In the genomic region with DNA sequence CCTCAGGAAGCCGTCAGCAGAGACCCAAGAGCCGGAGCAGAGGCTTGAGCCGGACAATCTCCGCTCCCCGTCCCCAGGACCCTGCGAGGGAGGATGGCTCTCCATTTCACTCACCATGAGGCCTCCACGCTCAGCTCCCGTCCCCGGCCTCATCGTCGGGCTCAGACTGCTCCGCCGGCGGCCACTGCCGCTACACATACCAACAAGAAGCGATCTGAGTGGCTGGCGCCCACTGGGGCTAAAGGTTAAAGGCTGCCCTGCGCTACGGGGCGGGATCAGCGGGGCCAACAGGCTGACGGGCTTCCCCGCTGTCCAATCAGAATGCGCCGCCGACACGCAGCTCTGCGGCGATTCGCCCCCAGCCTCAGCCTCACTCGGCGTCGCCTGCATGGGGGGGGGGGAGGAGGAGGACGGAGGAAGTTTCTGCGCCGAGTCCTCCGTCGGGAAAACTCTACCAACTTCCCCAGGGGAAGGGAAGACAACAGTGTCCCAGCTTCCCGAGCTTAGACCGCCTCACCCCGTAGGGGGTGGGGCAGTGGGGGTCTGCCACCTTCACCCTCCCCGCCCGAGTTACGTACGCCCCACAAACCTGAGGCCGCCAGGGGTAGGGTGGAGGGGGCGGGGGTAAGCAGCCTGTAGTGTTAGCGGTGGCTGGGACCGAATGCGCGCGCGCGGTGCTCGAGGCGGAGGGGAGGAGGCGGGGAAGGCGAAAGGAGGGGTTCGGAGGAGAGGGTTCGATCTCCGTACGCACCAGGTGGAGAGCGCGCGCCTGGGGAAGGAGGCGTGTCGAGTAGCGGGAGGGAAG, we compare ENCODE assay signal across 1 cellular context.
TF ChIP-seq lines count a peak whose summit lies in the region.

A gene (minus strand): TSS at position 220 of the 805 bp plus-strand sequence. CDS start 22 bp downstream, at position 198.

TF ChIP-seq in HepG2, 621 proteins besides CTCF, POLR2A, EP300 and RAD21 (continued from another document and continues in another):
- TF ChIP-seq, protein P1, sequence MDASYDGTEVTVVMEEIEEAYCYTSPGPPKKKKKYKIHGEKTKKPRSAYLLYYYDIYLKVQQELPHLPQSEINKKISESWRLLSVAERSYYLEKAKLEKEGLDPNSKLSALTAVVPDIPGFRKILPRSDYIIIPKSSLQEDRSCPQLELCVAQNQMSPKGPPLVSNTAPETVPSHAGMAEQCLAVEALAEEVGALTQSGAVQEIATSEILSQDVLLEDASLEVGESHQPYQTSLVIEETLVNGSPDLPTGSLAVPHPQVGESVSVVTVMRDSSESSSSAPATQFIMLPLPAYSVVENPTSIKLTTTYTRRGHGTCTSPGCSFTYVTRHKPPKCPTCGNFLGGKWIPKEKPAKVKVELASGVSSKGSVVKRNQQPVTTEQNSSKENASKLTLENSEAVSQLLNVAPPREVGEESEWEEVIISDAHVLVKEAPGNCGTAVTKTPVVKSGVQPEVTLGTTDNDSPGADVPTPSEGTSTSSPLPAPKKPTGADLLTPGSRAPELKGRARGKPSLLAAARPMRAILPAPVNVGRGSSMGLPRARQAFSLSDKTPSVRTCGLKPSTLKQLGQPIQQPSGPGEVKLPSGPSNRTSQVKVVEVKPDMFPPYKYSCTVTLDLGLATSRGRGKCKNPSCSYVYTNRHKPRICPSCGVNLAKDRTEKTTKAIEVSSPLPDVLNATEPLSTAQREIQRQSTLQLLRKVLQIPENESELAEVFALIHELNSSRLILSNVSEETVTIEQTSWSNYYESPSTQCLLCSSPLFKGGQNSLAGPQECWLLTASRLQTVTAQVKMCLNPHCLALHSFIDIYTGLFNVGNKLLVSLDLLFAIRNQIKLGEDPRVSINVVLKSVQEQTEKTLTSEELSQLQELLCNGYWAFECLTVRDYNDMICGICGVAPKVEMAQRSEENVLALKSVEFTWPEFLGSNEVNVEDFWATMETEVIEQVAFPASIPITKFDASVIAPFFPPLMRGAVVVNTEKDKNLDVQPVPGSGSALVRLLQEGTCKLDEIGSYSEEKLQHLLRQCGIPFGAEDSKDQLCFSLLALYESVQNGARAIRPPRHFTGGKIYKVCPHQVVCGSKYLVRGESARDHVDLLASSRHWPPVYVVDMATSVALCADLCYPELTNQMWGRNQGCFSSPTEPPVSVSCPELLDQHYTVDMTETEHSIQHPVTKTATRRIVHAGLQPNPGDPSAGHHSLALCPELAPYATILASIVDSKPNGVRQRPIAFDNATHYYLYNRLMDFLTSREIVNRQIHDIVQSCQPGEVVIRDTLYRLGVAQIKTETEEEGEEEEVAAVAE (CRISPR knock-in tag; IDR thresholded peaks at IDR 0.05; ENCODE audit: borderline replicate concordance): peak; percentile 100
- TF ChIP-seq, protein P2, sequence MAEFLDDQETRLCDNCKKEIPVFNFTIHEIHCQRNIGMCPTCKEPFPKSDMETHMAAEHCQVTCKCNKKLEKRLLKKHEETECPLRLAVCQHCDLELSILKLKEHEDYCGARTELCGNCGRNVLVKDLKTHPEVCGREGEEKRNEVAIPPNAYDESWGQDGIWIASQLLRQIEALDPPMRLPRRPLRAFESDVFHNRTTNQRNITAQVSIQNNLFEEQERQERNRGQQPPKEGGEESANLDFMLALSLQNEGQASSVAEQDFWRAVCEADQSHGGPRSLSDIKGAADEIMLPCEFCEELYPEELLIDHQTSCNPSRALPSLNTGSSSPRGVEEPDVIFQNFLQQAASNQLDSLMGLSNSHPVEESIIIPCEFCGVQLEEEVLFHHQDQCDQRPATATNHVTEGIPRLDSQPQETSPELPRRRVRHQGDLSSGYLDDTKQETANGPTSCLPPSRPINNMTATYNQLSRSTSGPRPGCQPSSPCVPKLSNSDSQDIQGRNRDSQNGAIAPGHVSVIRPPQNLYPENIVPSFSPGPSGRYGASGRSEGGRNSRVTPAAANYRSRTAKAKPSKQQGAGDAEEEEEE (CRISPR knock-in tag; IDR thresholded peaks at IDR 0.05; ENCODE audit: borderline replicate concordance): no peak; the same call in 1 of the 2 replicates
- no peak; the same call in 1 of the 2 replicates for TF ChIP-seq RARA (CRISPR knock-in tag; IDR thresholded peaks at IDR 0.05)
- TF ChIP-seq NR1H2 (CRISPR knock-in tag; IDR thresholded peaks at IDR 0.05; ENCODE audit: borderline replicate concordance, low read depth): peak; percentile 14
- TF ChIP-seq RFXAP (CRISPR knock-in tag; IDR thresholded peaks at IDR 0.05; ENCODE audit: borderline replicate concordance): peak; percentile 66
- TF ChIP-seq ZNF598 (CRISPR knock-in tag; IDR thresholded peaks at IDR 0.05; ENCODE audit: borderline replicate concordance): no peak; the same call in 1 of the 2 replicates
- peak; percentile 86 for TF ChIP-seq TARDBP (CRISPR knock-in tag; IDR thresholded peaks at IDR 0.05)
- TF ChIP-seq ZNF121 (CRISPR knock-in tag; IDR thresholded peaks at IDR 0.05): no peak
- TF ChIP-seq, protein P3, sequence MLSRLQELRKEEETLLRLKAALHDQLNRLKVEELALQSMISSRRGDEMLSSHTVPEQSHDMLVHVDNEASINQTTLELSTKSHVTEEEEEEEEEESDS (CRISPR knock-in tag; IDR thresholded peaks at IDR 0.05; ENCODE audit: borderline replicate concordance): peak; percentile 17; the same call in 1 of the 2 replicates
- TF ChIP-seq CEBPG (CRISPR knock-in tag; IDR thresholded peaks at IDR 0.05): 0 out of 2 replicates have a peak, but pooled peaks have one; percentile 3
- TF ChIP-seq, protein P4, sequence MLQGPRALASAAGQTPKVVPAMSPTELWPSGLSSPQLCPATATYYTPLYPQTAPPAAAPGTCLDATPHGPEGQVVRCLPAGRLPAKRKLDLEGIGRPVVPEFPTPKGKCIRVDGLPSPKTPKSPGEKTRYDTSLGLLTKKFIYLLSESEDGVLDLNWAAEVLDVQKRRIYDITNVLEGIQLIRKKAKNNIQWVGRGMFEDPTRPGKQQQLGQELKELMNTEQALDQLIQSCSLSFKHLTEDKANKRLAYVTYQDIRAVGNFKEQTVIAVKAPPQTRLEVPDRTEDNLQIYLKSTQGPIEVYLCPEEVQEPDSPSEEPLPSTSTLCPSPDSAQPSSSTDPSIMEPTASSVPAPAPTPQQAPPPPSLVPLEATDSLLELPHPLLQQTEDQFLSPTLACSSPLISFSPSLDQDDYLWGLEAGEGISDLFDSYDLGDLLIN (CRISPR knock-in tag; IDR thresholded peaks at IDR 0.05; ENCODE audit: borderline replicate concordance): peak; percentile 92; the same call in 1 of the 2 replicates
- peak; percentile 90 for TF ChIP-seq RBM39 (IDR thresholded peaks at IDR 0.05; ENCODE audit: low read depth, low read length, poor library complexity, severe bottlenecking)
- TF ChIP-seq ZKSCAN5 (CRISPR knock-in tag; IDR thresholded peaks at IDR 0.05): peak; percentile 3; the same call in 1 of the 2 replicates
- TF ChIP-seq, protein P5, sequence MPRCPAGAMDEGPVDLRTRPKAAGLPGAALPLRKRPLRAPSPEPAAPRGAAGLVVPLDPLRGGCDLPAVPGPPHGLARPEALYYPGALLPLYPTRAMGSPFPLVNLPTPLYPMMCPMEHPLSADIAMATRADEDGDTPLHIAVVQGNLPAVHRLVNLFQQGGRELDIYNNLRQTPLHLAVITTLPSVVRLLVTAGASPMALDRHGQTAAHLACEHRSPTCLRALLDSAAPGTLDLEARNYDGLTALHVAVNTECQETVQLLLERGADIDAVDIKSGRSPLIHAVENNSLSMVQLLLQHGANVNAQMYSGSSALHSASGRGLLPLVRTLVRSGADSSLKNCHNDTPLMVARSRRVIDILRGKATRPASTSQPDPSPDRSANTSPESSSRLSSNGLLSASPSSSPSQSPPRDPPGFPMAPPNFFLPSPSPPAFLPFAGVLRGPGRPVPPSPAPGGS (CRISPR knock-in tag; IDR thresholded peaks at IDR 0.05): peak; percentile 88
- peak; percentile 7; the same call in 1 of the 2 replicates for TF ChIP-seq SIN3B (IDR thresholded peaks at IDR 0.05; ENCODE audit: low read length)
- TF ChIP-seq, protein P6, sequence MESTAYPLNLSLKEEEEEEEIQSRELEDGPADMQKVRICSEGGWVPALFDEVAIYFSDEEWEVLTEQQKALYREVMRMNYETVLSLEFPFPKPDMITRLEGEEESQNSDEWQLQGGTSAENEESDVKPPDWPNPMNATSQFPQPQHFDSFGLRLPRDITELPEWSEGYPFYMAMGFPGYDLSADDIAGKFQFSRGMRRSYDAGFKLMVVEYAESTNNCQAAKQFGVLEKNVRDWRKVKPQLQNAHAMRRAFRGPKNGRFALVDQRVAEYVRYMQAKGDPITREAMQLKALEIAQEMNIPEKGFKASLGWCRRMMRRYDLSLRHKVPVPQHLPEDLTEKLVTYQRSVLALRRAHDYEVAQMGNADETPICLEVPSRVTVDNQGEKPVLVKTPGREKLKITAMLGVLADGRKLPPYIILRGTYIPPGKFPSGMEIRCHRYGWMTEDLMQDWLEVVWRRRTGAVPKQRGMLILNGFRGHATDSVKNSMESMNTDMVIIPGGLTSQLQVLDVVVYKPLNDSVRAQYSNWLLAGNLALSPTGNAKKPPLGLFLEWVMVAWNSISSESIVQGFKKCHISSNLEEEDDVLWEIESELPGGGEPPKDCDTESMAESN (CRISPR knock-in tag; conservative IDR thresholded peaks at IDR 0.05): peak; percentile 8
- TF ChIP-seq, protein P7, sequence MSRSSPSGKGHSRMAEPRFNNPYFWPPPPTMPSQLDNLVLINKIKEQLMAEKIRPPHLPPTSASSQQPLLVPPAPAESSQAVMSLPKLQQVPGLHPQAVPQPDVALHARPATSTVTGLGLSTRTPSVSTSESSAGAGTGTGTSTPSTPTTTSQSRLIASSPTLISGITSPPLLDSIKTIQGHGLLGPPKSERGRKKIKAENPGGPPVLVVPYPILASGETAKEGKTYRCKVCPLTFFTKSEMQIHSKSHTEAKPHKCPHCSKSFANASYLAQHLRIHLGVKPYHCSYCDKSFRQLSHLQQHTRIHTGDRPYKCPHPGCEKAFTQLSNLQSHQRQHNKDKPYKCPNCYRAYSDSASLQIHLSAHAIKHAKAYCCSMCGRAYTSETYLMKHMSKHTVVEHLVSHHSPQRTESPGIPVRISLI (CRISPR knock-in tag; IDR thresholded peaks at IDR 0.05; ENCODE audit: borderline replicate concordance): peak; percentile 69; the same call in 1 of the 2 replicates
- TF ChIP-seq HOXD1 (CRISPR knock-in tag; IDR thresholded peaks at IDR 0.05): 0 out of 2 replicates have a peak, but pooled peaks have one; percentile 0
- peak; percentile 72; the same call in 1 of the 2 replicates for TF ChIP-seq ERF (CRISPR knock-in tag; IDR thresholded peaks at IDR 0.05)
- TF ChIP-seq, protein P8, sequence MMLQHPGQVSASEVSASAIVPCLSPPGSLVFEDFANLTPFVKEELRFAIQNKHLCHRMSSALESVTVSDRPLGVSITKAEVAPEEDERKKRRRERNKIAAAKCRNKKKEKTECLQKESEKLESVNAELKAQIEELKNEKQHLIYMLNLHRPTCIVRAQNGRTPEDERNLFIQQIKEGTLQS (CRISPR knock-in tag; IDR thresholded peaks at IDR 0.05): no peak
- TF ChIP-seq NFKBIZ (CRISPR knock-in tag; IDR thresholded peaks at IDR 0.05): peak; percentile 36; the same call in 1 of the 2 replicates
- TF ChIP-seq HNRNPH1 (optimal IDR thresholded peaks at IDR 0.05; ENCODE audit: low read depth, low read length): peak; percentile 96
- peak; percentile 72; the same call in 1 of the 2 replicates for TF ChIP-seq ZNF724P (CRISPR knock-in tag; IDR thresholded peaks at IDR 0.05; ENCODE audit: borderline replicate concordance)
- TF ChIP-seq ZNF614 (CRISPR knock-in tag; IDR thresholded peaks at IDR 0.05; ENCODE audit: borderline replicate concordance): no peak
- TF ChIP-seq, protein P9, sequence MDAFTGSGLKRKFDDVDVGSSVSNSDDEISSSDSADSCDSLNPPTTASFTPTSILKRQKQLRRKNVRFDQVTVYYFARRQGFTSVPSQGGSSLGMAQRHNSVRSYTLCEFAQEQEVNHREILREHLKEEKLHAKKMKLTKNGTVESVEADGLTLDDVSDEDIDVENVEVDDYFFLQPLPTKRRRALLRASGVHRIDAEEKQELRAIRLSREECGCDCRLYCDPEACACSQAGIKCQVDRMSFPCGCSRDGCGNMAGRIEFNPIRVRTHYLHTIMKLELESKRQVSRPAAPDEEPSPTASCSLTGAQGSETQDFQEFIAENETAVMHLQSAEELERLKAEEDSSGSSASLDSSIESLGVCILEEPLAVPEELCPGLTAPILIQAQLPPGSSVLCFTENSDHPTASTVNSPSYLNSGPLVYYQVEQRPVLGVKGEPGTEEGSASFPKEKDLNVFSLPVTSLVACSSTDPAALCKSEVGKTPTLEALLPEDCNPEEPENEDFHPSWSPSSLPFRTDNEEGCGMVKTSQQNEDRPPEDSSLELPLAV (CRISPR knock-in tag; conservative IDR thresholded peaks at IDR 0.05; ENCODE audit: low read depth): peak; percentile 86; the same call in 1 of the 2 replicates
- TF ChIP-seq TAF1 (CRISPR knock-in tag; IDR thresholded peaks at IDR 0.05): peak; percentile 94
- TF ChIP-seq, protein P10, sequence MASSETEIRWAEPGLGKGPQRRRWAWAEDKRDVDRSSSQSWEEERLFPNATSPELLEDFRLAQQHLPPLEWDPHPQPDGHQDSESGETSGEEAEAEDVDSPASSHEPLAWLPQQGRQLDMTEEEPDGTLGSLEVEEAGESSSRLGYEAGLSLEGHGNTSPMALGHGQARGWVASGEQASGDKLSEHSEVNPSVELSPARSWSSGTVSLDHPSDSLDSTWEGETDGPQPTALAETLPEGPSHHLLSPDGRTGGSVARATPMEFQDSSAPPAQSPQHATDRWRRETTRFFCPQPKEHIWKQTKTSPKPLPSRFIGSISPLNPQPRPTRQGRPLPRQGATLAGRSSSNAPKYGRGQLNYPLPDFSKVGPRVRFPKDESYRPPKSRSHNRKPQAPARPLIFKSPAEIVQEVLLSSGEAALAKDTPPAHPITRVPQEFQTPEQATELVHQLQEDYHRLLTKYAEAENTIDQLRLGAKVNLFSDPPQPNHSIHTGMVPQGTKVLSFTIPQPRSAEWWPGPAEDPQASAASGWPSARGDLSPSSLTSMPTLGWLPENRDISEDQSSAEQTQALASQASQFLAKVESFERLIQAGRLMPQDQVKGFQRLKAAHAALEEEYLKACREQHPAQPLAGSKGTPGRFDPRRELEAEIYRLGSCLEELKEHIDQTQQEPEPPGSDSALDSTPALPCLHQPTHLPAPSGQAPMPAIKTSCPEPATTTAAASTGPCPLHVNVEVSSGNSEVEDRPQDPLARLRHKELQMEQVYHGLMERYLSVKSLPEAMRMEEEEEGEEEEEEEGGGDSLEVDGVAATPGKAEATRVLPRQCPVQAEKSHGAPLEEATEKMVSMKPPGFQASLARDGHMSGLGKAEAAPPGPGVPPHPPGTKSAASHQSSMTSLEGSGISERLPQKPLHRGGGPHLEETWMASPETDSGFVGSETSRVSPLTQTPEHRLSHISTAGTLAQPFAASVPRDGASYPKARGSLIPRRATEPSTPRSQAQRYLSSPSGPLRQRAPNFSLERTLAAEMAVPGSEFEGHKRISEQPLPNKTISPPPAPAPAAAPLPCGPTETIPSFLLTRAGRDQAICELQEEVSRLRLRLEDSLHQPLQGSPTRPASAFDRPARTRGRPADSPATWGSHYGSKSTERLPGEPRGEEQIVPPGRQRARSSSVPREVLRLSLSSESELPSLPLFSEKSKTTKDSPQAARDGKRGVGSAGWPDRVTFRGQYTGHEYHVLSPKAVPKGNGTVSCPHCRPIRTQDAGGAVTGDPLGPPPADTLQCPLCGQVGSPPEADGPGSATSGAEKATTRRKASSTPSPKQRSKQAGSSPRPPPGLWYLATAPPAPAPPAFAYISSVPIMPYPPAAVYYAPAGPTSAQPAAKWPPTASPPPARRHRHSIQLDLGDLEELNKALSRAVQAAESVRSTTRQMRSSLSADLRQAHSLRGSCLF (CRISPR knock-in tag; IDR thresholded peaks at IDR 0.05; ENCODE audit: borderline replicate concordance): no peak; the same call in 1 of the 2 replicates
- no peak for TF ChIP-seq ZNF839 (CRISPR knock-in tag; IDR thresholded peaks at IDR 0.05; ENCODE audit: borderline replicate concordance)
- TF ChIP-seq ZBTB20 (CRISPR knock-in tag; IDR thresholded peaks at IDR 0.05; ENCODE audit: borderline replicate concordance, low read depth): peak; percentile 92
